8 cellular contexts compared by ENCODE assay signal in the genomic region with DNA sequence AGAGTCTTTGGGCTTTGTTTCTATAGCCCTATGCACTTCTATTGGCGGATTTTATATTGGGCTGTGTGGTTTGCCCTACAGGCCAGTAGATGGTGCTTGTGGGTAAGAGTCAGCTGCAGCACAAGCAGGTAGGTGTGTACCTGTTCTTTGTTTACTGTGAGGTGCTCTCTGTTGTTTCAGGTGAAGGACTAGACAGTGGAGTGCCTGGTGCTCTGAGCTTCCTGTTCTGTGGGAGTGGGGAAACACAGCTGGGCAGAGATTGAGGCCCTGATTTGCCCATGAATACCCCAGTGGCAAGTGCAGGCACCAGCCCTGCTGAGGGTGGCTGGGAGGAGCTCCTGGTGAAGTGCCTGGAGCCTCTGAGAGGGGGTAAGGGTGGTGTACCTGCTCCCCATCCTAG. TPM values are rescaled to one million over a fixed set of nuclear protein-coding genes. Genes with fewer than 3 reads are reported as not detected.
A peak's percentile ranks its signal among the peaks of the same experiment; 100 is the strongest.
DNase-seq lines count a peak whose midpoint lies in the region; ATAC-seq, FAIRE-seq and TF ChIP-seq lines count a peak whose summit lies in the region.

No MANE protein-coding gene starts in this region.

- no peaks in the 10 kb centered on the region for H3K36me3 ChIP-seq in colonic mucosa
- H3K36me3 ChIP-seq in pancreas, result no peaks in the 10 kb centered on the region

- H3K4me3 ChIP-seq in NB4 (ENCODE audit: low read depth, low read length), result no peak overlapping the region
- no peak overlapping the region for H3K4me3 ChIP-seq in colonic mucosa
- no peak overlapping the region for H3K4me3 ChIP-seq in pancreas

- ATAC-seq in pancreas (peak; percentile 86 to 99 (median 96)), GM21825 (IDR thresholded peaks at IDR 0.05; ENCODE audit: unreplicated experiment) (no peak), HG03025 (IDR thresholded peaks at IDR 0.05; ENCODE audit: low FRiP score, unreplicated experiment) (no peak)

- FAIRE-seq in pancreas (lab: Jason Lieb, UNC), result no peak

- no peaks in the 10 kb centered on the region for H3K27me3 ChIP-seq in colonic mucosa
- no peaks in the 10 kb centered on the region for H3K27me3 ChIP-seq in pancreas

- H3K9ac ChIP-seq in colonic mucosa (ENCODE audit: low read depth in 2 of 2, low read length in 2 of 2), result no peak overlapping the region

- no peak for TF ChIP-seq POLR2A in NB4 (IDR thresholded peaks at IDR 0.05; ENCODE audit: extremely low read depth, insufficient read length)

- no peaks in the 10 kb centered on the region for H3K9me3 ChIP-seq in colonic mucosa
- H3K9me3 ChIP-seq in pancreas, result no peaks in the 10 kb centered on the region

- H3K27ac ChIP-seq in colonic mucosa, result no peak overlapping the region
- no peak overlapping the region for H3K27ac ChIP-seq in pancreas

- TF ChIP-seq CTCF in GM20000 (IDR thresholded peaks at IDR 0.05; ENCODE audit: extremely low read depth, missing control alignments) (peak; percentile 28), NB4 (IDR thresholded peaks at IDR 0.05; ENCODE audit: low read depth, low read length) (peak; percentile 11), colonic mucosa (IDR thresholded peaks at IDR 0.05) (peak; percentile 45), pancreas (IDR thresholded peaks at IDR 0.05) (peak; percentile 11 to 51 (median 36))

- 21 to 29% methylated on average over 1 of the region's 1 CpG for WGBS in pancreas, 2 donors

- H3K4me1 ChIP-seq in colonic mucosa (no peaks in the 10 kb centered on the region), pancreas (no peaks in the 10 kb centered on the region)

- intact Hi-C loops in colonic mucosa (cut with DNase I), result loop anchor here (5.0 kb wide), 2 partner anchors 42 to 257 kb away; no protein-coding TSS in a partner anchor
- intact Hi-C loops in pancreas (cut with DNase I), result loop anchor here in 1 of 3 donors (5.0 kb wide), 1 partner anchor 257 kb away; no protein-coding TSS in a partner anchor

- DNase-seq in AG20443 (ENCODE audit: low spot score) (peak; percentile 27), GM20000 (ENCODE audit: low spot score) (no peak), NB4 (ENCODE audit: low read depth) (no peak), colonic mucosa (peak; percentile 33), pancreas (peak in 3 of 6 donors; percentile 14 to 56 (median 27)), 8988T (no peak)

RNA-seq across cellular contexts. Expression of a gene that starts 26.3 kb away (rescaled TPM):
- total RNA-seq in colonic mucosa (not detected), pancreas (not detected)
- polyA plus RNA-seq in pancreas, result under 1 TPM in 1 of 2 donors, not detected in 1; 0.11 TPM

Comparison
In these comparisons a context has a peak if more than half of its experiments do, and no peak if none do; other contexts are left out.
1. DNase-seq: peak in AG20443 (single experiment) and colonic mucosa (single experiment); none in GM20000 (single experiment), NB4 (single experiment) and 8988T (single experiment).
2. ATAC-seq: peak in pancreas (4 of 4); none in GM21825 (single experiment) and HG03025 (single experiment).
3. Peak in every context shown above with its lines, with median percentiles within 50 percentile points of each other: CTCF ChIP-seq.